2 cellular contexts compared by ENCODE assay signal in genomic region chr19:19745496-19746285, GRCh38.
TF ChIP-seq lines count a peak whose summit lies in the region.

No MANE protein-coding gene starts in this region.

TF ChIP-seq in SK-N-SH, 30 proteins besides CTCF, POLR2A, EP300 and RAD21 (continued from another document):
- TF ChIP-seq USF2 (IDR thresholded peaks at IDR 0.05; ENCODE audit: borderline replicate concordance, low read depth, low read length) = no peak
- no peak for TF ChIP-seq TEAD4 (IDR thresholded peaks at IDR 0.05; ENCODE audit: borderline replicate concordance, insufficient read depth)
- TF ChIP-seq, protein P1, sequence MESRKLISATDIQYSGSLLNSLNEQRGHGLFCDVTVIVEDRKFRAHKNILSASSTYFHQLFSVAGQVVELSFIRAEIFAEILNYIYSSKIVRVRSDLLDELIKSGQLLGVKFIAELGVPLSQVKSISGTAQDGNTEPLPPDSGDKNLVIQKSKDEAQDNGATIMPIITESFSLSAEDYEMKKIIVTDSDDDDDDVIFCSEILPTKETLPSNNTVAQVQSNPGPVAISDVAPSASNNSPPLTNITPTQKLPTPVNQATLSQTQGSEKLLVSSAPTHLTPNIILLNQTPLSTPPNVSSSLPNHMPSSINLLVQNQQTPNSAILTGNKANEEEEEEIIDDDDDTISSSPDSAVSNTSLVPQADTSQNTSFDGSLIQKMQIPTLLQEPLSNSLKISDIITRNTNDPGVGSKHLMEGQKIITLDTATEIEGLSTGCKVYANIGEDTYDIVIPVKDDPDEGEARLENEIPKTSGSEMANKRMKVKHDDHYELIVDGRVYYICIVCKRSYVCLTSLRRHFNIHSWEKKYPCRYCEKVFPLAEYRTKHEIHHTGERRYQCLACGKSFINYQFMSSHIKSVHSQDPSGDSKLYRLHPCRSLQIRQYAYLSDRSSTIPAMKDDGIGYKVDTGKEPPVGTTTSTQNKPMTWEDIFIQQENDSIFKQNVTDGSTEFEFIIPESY (IDR thresholded peaks at IDR 0.05; ENCODE audit: borderline replicate concordance, low read depth) = no peak
- TF ChIP-seq TAF1 (IDR thresholded peaks at IDR 0.05; ENCODE audit: borderline replicate concordance, low read depth, low read length) = no peak

TF ChIP-seq in SK-N-SH treated with all-trans-retinoic acid at 6 μM for 48 hours, 23 proteins besides CTCF, POLR2A, EP300 and RAD21 (continued from another document):
- TF ChIP-seq ZFP3 (CRISPR knock-in tag; IDR thresholded peaks at IDR 0.05) (no peak), SNAI2 (CRISPR knock-in tag; IDR thresholded peaks at IDR 0.05) (no peak)
TF ChIP-seq in SK-N-SH treated with all-trans-retinoic acid at 6 μM for 48 hours: peak in this region for 0.
